ENCODE assay signal across 1 cellular context in the genomic region with DNA sequence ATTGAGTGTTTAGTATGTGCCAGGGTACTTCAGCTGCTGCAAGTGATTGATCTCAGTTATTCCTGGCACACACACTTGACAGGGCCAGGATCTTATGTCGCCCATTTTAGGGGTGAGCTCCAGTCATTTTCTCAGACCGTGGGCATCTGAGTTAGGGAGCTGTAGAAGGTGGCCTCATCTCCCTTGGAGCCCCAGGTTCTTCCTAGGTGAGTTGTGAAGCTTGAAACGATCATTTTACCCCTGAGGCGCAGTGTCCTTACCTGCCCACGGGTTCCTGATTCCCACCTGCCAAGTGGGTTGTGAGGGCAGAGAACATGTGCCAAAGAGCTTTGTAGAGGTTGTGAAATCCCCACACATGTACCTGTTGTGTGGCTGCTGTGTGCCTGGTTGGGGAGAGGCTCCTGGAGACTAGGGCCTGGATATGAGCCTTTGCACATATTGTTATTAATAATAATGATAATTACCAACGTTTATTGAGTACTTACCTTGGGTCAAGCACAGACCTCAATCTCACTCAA.
TF ChIP-seq lines count a peak whose summit lies in the region.

No MANE protein-coding gene starts in this region.

TF ChIP-seq in endothelial cell of umbilical vein, 7 proteins besides CTCF, POLR2A, EP300 and RAD21:
- TF ChIP-seq JUN (IDR thresholded peaks at IDR 0.05; ENCODE audit: borderline replicate concordance, insufficient read depth, insufficient read length, low read depth) (no peak), POLR2AphosphoS5 (IDR thresholded peaks at IDR 0.05; ENCODE audit: insufficient read depth, low read depth, low read length) (no peak), GATA2 (IDR thresholded peaks at IDR 0.05; ENCODE audit: insufficient read depth, insufficient read length, low read depth, low read length) (no peak)
